Comparison of ENCODE assay signal across 22 cellular contexts in genomic region chr5:130912088-130912487, GRCh38.
A peak's percentile ranks its signal among the peaks of the same experiment; 100 is the strongest.
DNase-seq lines count a peak whose midpoint lies in the region; ATAC-seq and TF ChIP-seq lines count a peak whose summit lies in the region.
"Had no signal": no experiment of that assay in that cellular context is flagged by ENCODE, and none has a peak within 500 bp of the region (broad histone marks: within the 10 kb centered on the region; RNA-seq: fewer than 3 reads in every experiment).

No MANE protein-coding gene starts in this region.

- H3K79me2 ChIP-seq in mammary epithelial cell (ENCODE audit: insufficient read depth, low read length): no peaks in the 10 kb centered on the region
- H3K79me2 ChIP-seq: hepatocyte had no signal

- no peak overlapping the region for H2AFZ ChIP-seq in mammary epithelial cell (ENCODE audit: low read depth, low read length)
- H2AFZ ChIP-seq: hepatocyte had no signal

- peak; percentile 65 for ATAC-seq in left colon
- ATAC-seq in T-helper 17 cell: no peak
- ATAC-seq: activated CD8-positive, alpha-beta memory T cell treated with anti-CD3 and anti-CD28 coated beads, Interleukin-2, amount 10 ng/mL, durations not matched to agents 7 days and 5 days; esophagus mucosa; Right ventricle myocardium inferior had no signal

- no peaks in the 10 kb centered on the region for H4K20me1 ChIP-seq in mammary epithelial cell (ENCODE audit: insufficient read depth, low read length)

- H3K4me1 ChIP-seq in mammary epithelial cell (ENCODE audit: insufficient read depth, low read length): no peaks in the 10 kb centered on the region

- no peaks in the 10 kb centered on the region for H3K36me3 ChIP-seq in mammary epithelial cell (ENCODE audit: insufficient read depth, low read length)

- in situ Hi-C loops in mammary epithelial cell (cut with MboI; ENCODE audit: low sequenced_read_pairs in 2 of 2): no loop called here

- H3K27me3 Mint-ChIP-seq in T-helper 17 cell: no peaks in the 10 kb centered on the region

- no peak overlapping the region for H3K27ac Mint-ChIP-seq in T-helper 17 cell
- H3K27ac Mint-ChIP-seq: activated CD8-positive, alpha-beta memory T cell treated with anti-CD3 and anti-CD28 coated beads, Interleukin-2, amount 10 ng/mL, durations not matched to agents 7 days and 5 days; CD4-positive, CD25-positive, alpha-beta regulatory T cell; stimulated activated naive CD8-positive, alpha-beta T cell treated with anti-CD3 and anti-CD28 coated beads, Interleukin-15, Interleukin-2, amounts not matched to agents 100 ng/mL and 50 ng/mL, for 24 hours had no signal

- no peaks in the 10 kb centered on the region for H3K4me1 Mint-ChIP-seq in T-helper 17 cell
- H3K4me1 Mint-ChIP-seq: activated CD8-positive, alpha-beta memory T cell treated with anti-CD3 and anti-CD28 coated beads, Interleukin-2, amount 10 ng/mL, durations not matched to agents 7 days and 5 days; CD4-positive, CD25-positive, alpha-beta regulatory T cell had no signal

- DNase-seq in DMS53 (lab: John Stamatoyannopoulos, UW) (peak; percentile 32), DMS53 treated with DMSO at 0.1 percent for 48 hours (lab: John Stamatoyannopoulos, UW; ENCODE audit: unreplicated experiment) (no peak), NCI-H69 (lab: John Stamatoyannopoulos, UW) (peak; percentile 9), mammary epithelial cell (peak; percentile 6), left colon (no peak), T-helper 17 cell (no peak), NAMALWA (ENCODE audit: low spot score) (no peak), NCI-H1092 treated with DMSO at 0.1 percent for 48 hours (lab: John Stamatoyannopoulos, UW) (no peak)
- DNase-seq: activated CD8-positive, alpha-beta memory T cell treated with anti-CD3 and anti-CD28 coated beads, Interleukin-2, amount 10 ng/mL, durations not matched to agents 7 days and 5 days; activated gamma-delta T cell; amygdala; CD4-positive, CD25-positive, alpha-beta regulatory T cell; Karpas-422; midbrain; NCI-H2029; NCI-H82; retina had no signal

- H3K4me3 ChIP-seq in mammary epithelial cell (replicated peaks in 1 of 3; ENCODE audit: insufficient read depth in 1 of 3, low read depth in 2 of 3, low read length in 3 of 3): no peak overlapping the region
- H3K4me3 ChIP-seq: hepatocyte had no signal

- no peaks in the 10 kb centered on the region for H3K9me3 ChIP-seq in mammary epithelial cell (replicated peaks; ENCODE audit: insufficient read depth, low read length)
- H3K9me3 ChIP-seq in T-helper 17 cell (ENCODE audit: control insufficient read depth, low read length, poor library complexity, severe bottlenecking): no peaks in the 10 kb centered on the region

- no TSS peak for BruUV-seq in mammary epithelial cell (replicated peaks; lab: Mats Ljungman, UMichigan)

- H3K9ac ChIP-seq in mammary epithelial cell (ENCODE audit: insufficient read depth, low read length): no peak overlapping the region

- CTCF ChIA-PET in mammary epithelial cell (lab: Charles Lee; ENCODE audit: low non-redundant PET): no interaction called here

- intact Hi-C loops in mammary epithelial cell (cut with micrococcal nuclease): loop anchor here (1.0 to 5.0 kb wide), 2 partner anchors 803 to 1140 kb away; no protein-coding TSS in a partner anchor
- intact Hi-C loops in left colon (cut with DNase I, micrococcal nuclease): no loop called here

- peak; percentile 36 to 55 for TF ChIP-seq CTCF in mammary epithelial cell (conservative IDR thresholded peaks at IDR 0.05 in 1 of 2, IDR thresholded peaks at IDR 0.05 in 1 of 2; ENCODE audit: extremely low read depth in 1 of 2, insufficient read depth in 1 of 2, low read depth in 1 of 2, low read length in 2 of 2)

- H3K36me3 Mint-ChIP-seq in T-helper 17 cell (ENCODE audit: low read depth): no peaks in the 10 kb centered on the region
- H3K36me3 Mint-ChIP-seq: activated CD8-positive, alpha-beta memory T cell treated with anti-CD3 and anti-CD28 coated beads, Interleukin-2, amount 10 ng/mL, durations not matched to agents 7 days and 5 days; CD4-positive, CD25-positive, alpha-beta regulatory T cell had no signal

- no peak overlapping the region for H3K4me2 ChIP-seq in mammary epithelial cell (ENCODE audit: insufficient read depth, low read depth, low read length)
- H3K4me2 ChIP-seq: hepatocyte had no signal

- H3K27me3 ChIP-seq in mammary epithelial cell (ENCODE audit: insufficient read depth, low read length): peaks cover 2% of the 10 kb centered on the region
- H3K27me3 ChIP-seq: hepatocyte had no signal

- dilution Hi-C loops in mammary epithelial cell (cut with HindIII; ENCODE audit: low sequenced_read_pairs): no loop called here

- H3K27ac ChIP-seq in mammary epithelial cell (ENCODE audit: insufficient read depth, low read depth, low read length): no peak overlapping the region
- H3K27ac ChIP-seq: hepatocyte had no signal

- H3K4me3 Mint-ChIP-seq in T-helper 17 cell: no peak overlapping the region
- H3K4me3 Mint-ChIP-seq: activated CD8-positive, alpha-beta memory T cell treated with anti-CD3 and anti-CD28 coated beads, Interleukin-2, amount 10 ng/mL, durations not matched to agents 7 days and 5 days; CD4-positive, CD25-positive, alpha-beta regulatory T cell; neural crest cell; stimulated activated naive CD8-positive, alpha-beta T cell treated with anti-CD3 and anti-CD28 coated beads, Interleukin-15, Interleukin-2, amounts not matched to agents 100 ng/mL and 50 ng/mL, for 24 hours had no signal

Comparison
In these comparisons a context has a peak if more than half of its experiments do, and no peak if none do; other contexts are left out.
1. DNase-seq: peak in DMS53 (single experiment), NCI-H69 (single experiment) and mammary epithelial cell (single experiment); none in DMS53 treated with DMSO at 0.1 percent for 48 hours (single experiment), left colon (0 of 2), T-helper 17 cell (0 of 3), NAMALWA (single experiment) and NCI-H1092 treated with DMSO at 0.1 percent for 48 hours (single experiment).